Comparison of ENCODE assay signal across 8 cellular contexts in the genomic region with DNA sequence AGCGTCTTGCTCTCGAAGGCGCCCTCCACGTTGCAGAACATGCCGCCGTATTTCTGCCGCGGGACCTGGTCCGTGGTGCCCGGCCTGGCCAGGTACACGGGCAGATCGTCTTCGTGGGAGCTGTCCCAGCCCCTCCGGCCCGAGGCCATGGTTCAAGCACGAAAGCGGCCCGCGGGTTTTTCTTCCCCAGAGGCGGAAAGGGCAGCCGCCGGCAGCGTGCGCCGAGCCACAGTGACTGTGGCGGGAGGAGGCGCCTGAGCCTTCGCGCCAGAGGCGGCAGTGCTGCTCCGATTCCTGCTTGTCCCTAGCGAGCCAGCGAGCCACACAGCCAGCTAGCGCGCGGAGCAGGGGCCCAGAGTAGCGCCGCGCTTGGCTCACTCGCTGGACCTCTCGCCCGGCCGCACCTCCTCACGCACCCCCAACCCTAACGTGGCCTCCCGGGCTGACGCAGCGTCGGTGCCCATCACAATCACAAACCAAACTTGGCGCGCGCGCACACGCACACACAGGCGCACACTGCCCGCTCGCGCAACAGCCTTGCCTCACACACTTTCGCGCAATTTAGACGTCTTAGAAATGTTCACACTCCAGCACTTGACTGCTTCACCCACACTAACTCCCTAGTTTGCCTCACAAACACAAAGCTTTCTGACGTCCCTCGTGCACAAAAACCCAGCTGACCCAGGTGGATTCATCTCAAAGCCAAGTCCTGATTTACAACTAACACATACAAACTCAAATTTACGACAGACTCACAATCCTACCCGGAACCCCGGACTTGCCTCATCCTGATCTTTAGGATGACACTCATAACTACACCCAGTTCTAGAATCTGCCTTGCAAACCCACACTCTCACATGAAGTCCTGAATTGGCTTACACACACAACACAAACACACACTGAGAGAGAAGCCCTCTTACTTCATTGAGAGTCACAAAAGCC. TPM values are rescaled to one million over a fixed set of nuclear protein-coding genes. Genes with fewer than 3 reads are reported as not detected.
DNase-seq lines count a peak whose midpoint lies in the region; ATAC-seq and TF ChIP-seq lines count a peak whose summit lies in the region.

A gene (minus strand): TSS at position 359 of the 942 bp plus-strand sequence. CDS start 210 bp downstream, at position 149.

- intact Hi-C loops in spleen (cut with DNase I; ENCODE audit: low total_unique reads), result no loop called here

- DNase-seq in AG04449 (ENCODE audit: low read depth, low spot score) (no peak), NCI-H748 treated with DMSO at 0.1 percent for 48 hours (lab: John Stamatoyannopoulos, UW) (peak; percentile 53), dedifferentiated amniotic fluid mesenchymal stem cell (ENCODE audit: extremely low spot score) (peak; percentile 76), kidney epithelial cell (ENCODE audit: low read depth) (no peak), spleen (peak; percentile 83)

- H3K4me3 ChIP-seq in AG04449 (ENCODE audit: low read depth, low read length), result peak within 1 kb of the TSS; percentile 82
- peak within 1 kb of the TSS; percentile 74 for H3K4me3 ChIP-seq in kidney epithelial cell (ENCODE audit: low read depth, low read length)
- peak within 1 kb of the TSS; percentile 16 to 73 (median 50) for H3K4me3 ChIP-seq in spleen

- CTCF ChIA-PET in AG04449 (lab: Yijun Ruan, JAX), result interaction anchor here (0.7 to 2.0 kb wide), 15 partner anchors 8 to 87 kb away, joined by 3 to 9 read pairs (median 4); no protein-coding TSS in a partner anchor

- H3K27ac ChIP-seq in spleen, result peak within 1 kb of the TSS; percentile 46 to 85 (median 73)

- TF ChIP-seq CTCF in AG04449 (IDR thresholded peaks at IDR 0.05; ENCODE audit: insufficient read depth, low read length, missing control alignments) (peak; percentile 53), kidney epithelial cell (IDR thresholded peaks at IDR 0.05; ENCODE audit: insufficient read depth, low read length, poor library complexity, severe bottlenecking) (peak; percentile 32), spleen (IDR thresholded peaks at IDR 0.05 in 8 of 11, conservative IDR thresholded peaks at IDR 0.05 in 3 of 11) (peak in 6 of 11 experiments; percentile 8 to 37 (median 18))

- WGBS in spleen, 5 donors, result 3 to 7% (median 5%) methylated on average over 33 to 66 of the region's 66 CpGs

- H3K9me3 ChIP-seq in spleen, result no peaks in the 10 kb centered on the region

- H3K4me1 ChIP-seq in spleen, result peaks cover 0 to 15% (median 7%) of the 10 kb centered on the region in 6 donors

- TF ChIP-seq POLR2A in spleen (IDR thresholded peaks at IDR 0.05), result peak in 1 of 3 donors; percentile 28

- no peaks in the 10 kb centered on the region for H3K27me3 ChIP-seq in kidney epithelial cell (ENCODE audit: control insufficient read depth, insufficient read depth, low read length)
- H3K27me3 ChIP-seq in spleen (replicated peaks in 1 of 7), result peaks cover 0 to 40% (median 12%) of the 10 kb centered on the region in 7 donors

- H3K36me3 ChIP-seq in kidney epithelial cell (ENCODE audit: control insufficient read depth, insufficient read depth, low read length), result no peaks in the 10 kb centered on the region
- H3K36me3 ChIP-seq in spleen, result no peaks in the 10 kb centered on the region

- ATAC-seq in GM19395 (IDR thresholded peaks at IDR 0.05; ENCODE audit: unreplicated experiment) (peak; percentile 54), GM21529 (IDR thresholded peaks at IDR 0.05; ENCODE audit: unreplicated experiment) (no peak), HG02973 (IDR thresholded peaks at IDR 0.05; ENCODE audit: unreplicated experiment) (no peak)

- POLR2A ChIA-PET in AG04449 (lab: Yijun Ruan, JAX), result interaction anchor here (0.6 to 1.9 kb wide), 4 partner anchors 25 to 1496 kb away, joined by 4 to 8 read pairs (median 4); no protein-coding TSS in a partner anchor

RNA-seq across cellular contexts. Expression of the gene that starts here (rescaled TPM):
- total RNA-seq in kidney epithelial cell (39.4 and 42.4 TPM in 2 replicates), spleen (10 to 100 TPM; 38.4 to 58.2 (median 46.7) TPM)
- 10 to 100 TPM in 2 of 3 donors, 1 to 10 TPM in 1; 10.0 to 20.5 (median 15.9) TPM for polyA plus RNA-seq in spleen

Comparison
In these comparisons a context has a peak if more than half of its experiments do, and no peak if none do; other contexts are left out.
1. DNase-seq: peak in NCI-H748 treated with DMSO at 0.1 percent for 48 hours (single experiment), dedifferentiated amniotic fluid mesenchymal stem cell (single experiment) and spleen (single experiment); none in AG04449 (single experiment) and kidney epithelial cell (single experiment).
2. Peak in every context shown above with its lines, with median percentiles within 50 percentile points of each other: H3K4me3 ChIP-seq and CTCF ChIP-seq.